ENCODE assay signal across 17 cellular contexts in the genomic region with DNA sequence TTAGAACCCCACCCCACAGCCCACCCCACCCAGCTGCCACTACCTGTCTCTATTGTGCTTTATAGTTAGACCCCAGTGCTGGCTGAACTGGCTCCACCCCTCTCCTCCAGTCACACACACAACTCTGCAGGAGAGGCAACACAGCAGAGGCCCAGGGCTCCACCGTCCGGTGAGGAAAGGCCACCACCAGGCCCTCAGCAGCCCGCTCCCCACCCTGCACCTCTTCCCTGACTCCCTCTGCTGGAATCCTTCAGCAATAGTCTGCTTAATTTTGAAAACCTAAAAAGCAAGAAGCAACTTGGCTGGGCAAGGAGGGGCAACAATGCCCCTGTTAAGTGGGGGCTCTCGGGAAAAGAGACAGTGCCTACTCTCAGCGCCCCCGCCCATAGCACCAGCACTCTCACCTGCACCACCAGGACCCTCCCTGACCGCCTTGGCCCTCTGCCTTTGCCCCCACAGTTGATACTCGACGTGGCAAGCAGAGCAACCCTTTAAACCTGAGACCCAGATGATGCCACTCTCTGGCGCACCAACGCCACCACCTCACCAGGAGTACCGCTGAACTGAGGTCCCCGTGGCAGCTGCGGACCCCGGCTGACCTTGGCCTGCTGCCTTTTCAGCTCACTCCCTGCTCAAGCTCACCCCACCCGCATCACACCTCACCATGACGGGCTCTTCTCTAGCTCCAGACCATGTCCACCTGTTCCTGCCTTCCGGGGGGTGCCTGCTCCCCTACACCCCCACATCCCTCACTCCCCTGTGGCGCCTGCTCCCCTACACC. TPM values are rescaled to one million over a fixed set of nuclear protein-coding genes. Genes with fewer than 3 reads are reported as not detected.
A peak's percentile ranks its signal among the peaks of the same experiment; 100 is the strongest.
DNase-seq lines count a peak whose midpoint lies in the region; ATAC-seq and TF ChIP-seq lines count a peak whose summit lies in the region.
"Had no signal": no experiment of that assay in that cellular context is flagged by ENCODE, and none has a peak within 500 bp of the region (broad histone marks: within the 10 kb centered on the region; RNA-seq: fewer than 3 reads in every experiment).

No MANE protein-coding gene starts in this region.

- no peak overlapping the region for H2AFZ ChIP-seq in DND-41 (ENCODE audit: low read depth, low read length)

- peaks cover 70% of the 10 kb centered on the region for H3K36me3 ChIP-seq in DND-41 (ENCODE audit: insufficient read depth, low read length)

- H3K4me2 ChIP-seq in DND-41 (ENCODE audit: insufficient read depth, low read length), result no peak overlapping the region

- ATAC-seq in DND-41 (ENCODE audit: insufficient read depth, low read depth), result no peak
- ATAC-seq in left colon, result no peak
- ATAC-seq in HG03135 (IDR thresholded peaks at IDR 0.05; ENCODE audit: unreplicated experiment), result no peak

- no peaks in the 10 kb centered on the region for H3K27me3 Mint-ChIP-seq in dendritic cell treated with granulocyte-macrophage colony-stimulating factor and Interleukin-4, amounts not matched to agents 40 ng/mL and 50 ng/mL, for 4 days
- H3K27me3 Mint-ChIP-seq: activated CD4-positive, alpha-beta memory T cell treated with anti-CD3 and anti-CD28 coated beads for 36 hours; activated naive CD8-positive, alpha-beta T cell; CD4-positive, alpha-beta T cell had no signal

- intact Hi-C loops in dendritic cell treated with granulocyte-macrophage colony-stimulating factor and Interleukin-4, amounts not matched to agents 40 ng/mL and 50 ng/mL, for 4 days (cut with micrococcal nuclease), result no loop called here
- intact Hi-C loops in posterior cingulate gyrus (cut with DNase I) (loop anchor here (10.0 kb wide), 3 partner anchors 605 to 935 kb away; no protein-coding TSS in a partner anchor), left colon (cut with DNase I, micrococcal nuclease) (no loop called here)

- H3K9me3 ChIP-seq in DND-41 (ENCODE audit: insufficient read depth, low read length, severe bottlenecking), result no peaks in the 10 kb centered on the region

- H3K9ac ChIP-seq in DND-41 (ENCODE audit: low read depth, low read length), result no peak overlapping the region

- H3K4me1 Mint-ChIP-seq in dendritic cell treated with granulocyte-macrophage colony-stimulating factor and Interleukin-4, amounts not matched to agents 40 ng/mL and 50 ng/mL, for 4 days (ENCODE audit: low read depth), result peaks cover 29% of the 10 kb centered on the region
- H3K4me1 Mint-ChIP-seq: mesothelial cell of epicardium had no signal

- no peak overlapping the region for H3K4me3 ChIP-seq in DND-41 (ENCODE audit: low read depth in 1 of 2, low read length in 2 of 2)
- H3K4me3 ChIP-seq: SK-N-MC had no signal

- peaks cover 27% of the 10 kb centered on the region for H3K4me1 ChIP-seq in DND-41 (ENCODE audit: insufficient read depth, low read length)

- H3K9me3 Mint-ChIP-seq in dendritic cell treated with granulocyte-macrophage colony-stimulating factor and Interleukin-4, amounts not matched to agents 40 ng/mL and 50 ng/mL, for 4 days, result peaks cover 20% of the 10 kb centered on the region
- H3K9me3 Mint-ChIP-seq: activated CD4-positive, alpha-beta memory T cell treated with anti-CD3 and anti-CD28 coated beads for 36 hours; CD4-positive, alpha-beta T cell; mesothelial cell of epicardium had no signal

- H3K27ac Mint-ChIP-seq in dendritic cell treated with granulocyte-macrophage colony-stimulating factor and Interleukin-4, amounts not matched to agents 40 ng/mL and 50 ng/mL, for 4 days, result peak overlapping the region; percentile 5
- H3K27ac Mint-ChIP-seq: activated CD4-positive, alpha-beta memory T cell treated with anti-CD3 and anti-CD28 coated beads for 36 hours; activated naive CD8-positive, alpha-beta T cell; CD4-positive, alpha-beta T cell; mesothelial cell of epicardium had no signal

- DNase-seq in DND-41, result no peak
- DNase-seq in hippocampal formation (lab: John Stamatoyannopoulos, UW), result peak; percentile 40 to 62
- DNase-seq in posterior cingulate gyrus, result peak in 6 of 10 donors; percentile 42 to 94 (median 65)
- DNase-seq in left colon, result no peak
- no peak for DNase-seq in cerebellum (ENCODE audit: low spot score)
- no peak for DNase-seq in NCI-H510A (lab: John Stamatoyannopoulos, UW)
- DNase-seq: activated CD4-positive, alpha-beta memory T cell treated with anti-CD3 and anti-CD28 coated beads for 36 hours; CD4-positive, alpha-beta T cell; MM.1S; NCI-H526 treated with DMSO at 0.1 percent for 48 hours; small intestine had no signal

- peaks cover 55% of the 10 kb centered on the region for H3K79me2 ChIP-seq in DND-41 (ENCODE audit: insufficient read depth, low read length)

- no peak overlapping the region for H3K4me3 Mint-ChIP-seq in dendritic cell treated with granulocyte-macrophage colony-stimulating factor and Interleukin-4, amounts not matched to agents 40 ng/mL and 50 ng/mL, for 4 days
- H3K4me3 Mint-ChIP-seq: activated CD4-positive, alpha-beta memory T cell treated with anti-CD3 and anti-CD28 coated beads for 36 hours; activated naive CD8-positive, alpha-beta T cell; CD4-positive, alpha-beta T cell; mesothelial cell of epicardium had no signal

- H3K27me3 ChIP-seq in DND-41 (ENCODE audit: insufficient read depth, low read length, poor library complexity), result no peaks in the 10 kb centered on the region

- TF ChIP-seq CTCF in DND-41 (IDR thresholded peaks at IDR 0.05; ENCODE audit: borderline replicate concordance, extremely low read depth, low read length, poor library complexity, severe bottlenecking), result peak; percentile 23

- peaks cover 86% of the 10 kb centered on the region for H3K36me3 Mint-ChIP-seq in dendritic cell treated with granulocyte-macrophage colony-stimulating factor and Interleukin-4, amounts not matched to agents 40 ng/mL and 50 ng/mL, for 4 days (ENCODE audit: low read depth)

- no peaks in the 10 kb centered on the region for H4K20me1 ChIP-seq in DND-41 (ENCODE audit: insufficient read depth, low read length)

- H3K27ac ChIP-seq in DND-41 (ENCODE audit: low read length), result peak overlapping the region; percentile 54
- H3K27ac ChIP-seq: SK-N-MC had no signal

RNA-seq across cellular contexts. Expression of gene NDUFA10, which starts 45.7 kb away (rescaled TPM):
- total RNA-seq in left colon (100 to 1,000 TPM; 222 to 260 TPM), cerebellum (59.6 TPM)

RNA-seq across cellular contexts. Expression of gene OR6B2, which starts 50.8 kb away (rescaled TPM):
- total RNA-seq in left colon, result not detected
- not detected for total RNA-seq in cerebellum
- total RNA-seq: activated CD4-positive, alpha-beta memory T cell treated with anti-CD3 and anti-CD28 coated beads for 36 hours; CD4-positive, alpha-beta T cell; epithelial cell of proximal tubule; mesothelial cell of epicardium had no signal

Comparison
In these comparisons a context has a peak if more than half of its experiments do, and no peak if none do; other contexts are left out.
1. DNase-seq: peak in hippocampal formation (2 of 2) and posterior cingulate gyrus (6 of 10); none in DND-41 (single experiment), left colon (0 of 2), cerebellum (single experiment) and NCI-H510A (single experiment).